ENCODE assay signal across 17 cellular contexts in the genomic region with DNA sequence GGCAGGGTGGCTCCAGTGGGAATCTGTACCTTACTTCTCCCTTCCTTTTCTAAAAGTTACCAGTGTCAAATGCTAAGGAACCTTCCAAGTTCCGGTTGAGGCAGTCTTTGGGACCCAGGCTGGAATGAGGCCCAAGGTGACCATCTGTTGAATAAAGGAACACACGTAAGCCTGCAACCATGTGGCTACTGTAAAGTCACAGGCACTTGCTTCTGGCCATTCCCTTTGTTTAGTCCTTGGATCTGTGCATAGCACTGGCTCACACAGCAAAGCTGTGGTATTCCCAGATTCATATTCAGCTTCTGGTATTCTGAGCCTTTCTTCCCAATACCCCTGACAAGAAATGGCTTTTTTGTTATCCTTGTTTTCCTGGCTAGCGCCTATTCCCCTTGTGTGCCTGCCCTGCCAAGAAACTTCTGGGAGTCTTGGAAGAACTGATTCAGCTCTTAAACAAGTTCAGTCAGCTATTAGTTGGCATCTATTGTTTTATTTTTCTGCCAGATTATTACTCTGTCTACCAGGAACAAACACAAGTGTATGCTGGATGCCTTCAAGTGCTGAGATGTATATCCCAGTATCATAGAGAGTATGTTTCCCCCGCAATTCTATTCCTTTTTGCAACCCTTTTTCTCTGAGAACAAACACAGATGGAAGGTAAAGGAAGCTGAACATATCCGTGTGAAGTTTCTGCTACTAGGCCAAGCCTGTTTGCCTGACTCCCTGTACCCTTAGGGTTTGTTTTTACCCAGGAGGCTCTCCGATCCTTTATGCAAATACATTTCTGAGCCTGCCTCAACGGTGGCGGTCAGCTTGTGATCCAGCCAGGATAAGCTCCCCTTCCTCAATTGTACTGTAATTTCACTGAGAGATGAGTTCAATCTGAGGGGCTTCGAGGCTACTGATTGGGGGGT. TPM values are rescaled to one million over a fixed set of nuclear protein-coding genes. Genes with fewer than 3 reads are reported as not detected.
A peak's percentile ranks its signal among the peaks of the same experiment; 100 is the strongest.
DNase-seq lines count a peak whose midpoint lies in the region; ATAC-seq and TF ChIP-seq lines count a peak whose summit lies in the region.
"Had no signal": no experiment of that assay in that cellular context is flagged by ENCODE, and none has a peak within 500 bp of the region (broad histone marks: within the 10 kb centered on the region; RNA-seq: fewer than 3 reads in every experiment).

No MANE protein-coding gene starts in this region.

- H3K4me3 ChIP-seq in right atrium auricular region (no peak overlapping the region), epithelial cell of esophagus (ENCODE audit: low read length) (no peak overlapping the region)
- H3K4me3 ChIP-seq: thoracic aorta had no signal

- ATAC-seq in Right ventricle myocardium inferior = peak; percentile 55
- ATAC-seq: naive thymus-derived CD8-positive, alpha-beta T cell had no signal

- no peaks in the 10 kb centered on the region for H3K9me3 ChIP-seq in right atrium auricular region
- H3K9me3 ChIP-seq: thoracic aorta had no signal

- no peaks in the 10 kb centered on the region for H3K27me3 Mint-ChIP-seq in osteocyte (ENCODE audit: unreplicated experiment)

- no peaks in the 10 kb centered on the region for H3K9me3 Mint-ChIP-seq in osteocyte (ENCODE audit: unreplicated experiment)
- H3K9me3 Mint-ChIP-seq: naive thymus-derived CD8-positive, alpha-beta T cell had no signal

- no peak overlapping the region for H3K27ac ChIP-seq in right atrium auricular region
- H3K27ac ChIP-seq: thoracic aorta had no signal

- no peaks in the 10 kb centered on the region for H3K36me3 Mint-ChIP-seq in osteocyte (ENCODE audit: unreplicated experiment)

- H3K36me3 ChIP-seq in right atrium auricular region = no peaks in the 10 kb centered on the region
- H3K36me3 ChIP-seq: thoracic aorta had no signal

- TF ChIP-seq CTCF in right atrium auricular region (IDR thresholded peaks at IDR 0.05) = no peak
- TF ChIP-seq CTCF in epithelial cell of esophagus (IDR thresholded peaks at IDR 0.05; ENCODE audit: insufficient read depth, low read depth, low read length, missing control alignments) = no peak
- TF ChIP-seq CTCF in osteocyte (IDR thresholded peaks at IDR 0.05) = no peak

- no peaks in the 10 kb centered on the region for H3K27me3 ChIP-seq in right atrium auricular region

- intact Hi-C loops in Right ventricle myocardium inferior (cut with DNase I) = loop anchor here (10.0 kb wide), 1 partner anchor 56 kb away; the partner anchor contains the start of gene TMEM220

- no peaks in the 10 kb centered on the region for H3K4me1 Mint-ChIP-seq in osteocyte (ENCODE audit: unreplicated experiment)
- H3K4me1 Mint-ChIP-seq: naive thymus-derived CD8-positive, alpha-beta T cell had no signal

- H3K27ac Mint-ChIP-seq in osteocyte (ENCODE audit: unreplicated experiment) = no peak overlapping the region

- no peaks in the 10 kb centered on the region for H3K4me1 ChIP-seq in right atrium auricular region

- H3K4me3 Mint-ChIP-seq in osteocyte (ENCODE audit: unreplicated experiment) = no peak overlapping the region
- H3K4me3 Mint-ChIP-seq: naive thymus-derived CD8-positive, alpha-beta T cell had no signal

- no peak for DNase-seq in Right ventricle myocardium inferior (ENCODE audit: missing footprints)
- DNase-seq in right atrium auricular region (ENCODE audit: low spot score) = no peak
- DNase-seq in epithelial cell of esophagus (ENCODE audit: low read depth) = peak; percentile 11
- DNase-seq in midbrain (lab: John Stamatoyannopoulos, UW) = peak; percentile 41
- DNase-seq in activated gamma-delta T cell (lab: John Stamatoyannopoulos, UW) = no peak
- no peak for DNase-seq in osteocyte (ENCODE audit: extremely low spot score, unreplicated experiment)
- no peak for DNase-seq in SIG-M5 treated with dmso at 0.1 percent for 504 hours (lab: John Stamatoyannopoulos, UW; ENCODE audit: unreplicated experiment)
- no peak for DNase-seq in NCI-H1930 (lab: John Stamatoyannopoulos, UW)
- DNase-seq: activated naive CD4-positive, alpha-beta T cell treated with Interleukin-2 at 50 U/mL for 16 hours; Calu3; cerebellar nuclear complex; GOT3; naive thymus-derived CD8-positive, alpha-beta T cell; NCI-H1092; NCI-H510A had no signal

RNA-seq across cellular contexts. Expression of gene TMEM238L, which starts 13.2 kb away (rescaled TPM):
- total RNA-seq in Right ventricle myocardium inferior (not detected), right atrium auricular region (not detected), osteocyte (not detected in 2 replicates)
- total RNA-seq: A172; Calu3; naive thymus-derived CD8-positive, alpha-beta T cell; thoracic aorta had no signal

RNA-seq across cellular contexts. Expression of gene PIRT, which starts 47.1 kb away (rescaled TPM):
- total RNA-seq in Right ventricle myocardium inferior (not detected), right atrium auricular region (not detected), osteocyte (not detected in 2 replicates)
- total RNA-seq: A172; Calu3; naive thymus-derived CD8-positive, alpha-beta T cell; thoracic aorta had no signal

Comparison
In these comparisons a context has a peak if more than half of its experiments do, and no peak if none do; other contexts are left out.
1. DNase-seq: peak in epithelial cell of esophagus (single experiment) and midbrain (single experiment); none in Right ventricle myocardium inferior (single experiment), right atrium auricular region (single experiment), activated gamma-delta T cell (single experiment), osteocyte (single experiment), SIG-M5 treated with dmso at 0.1 percent for 504 hours (single experiment) and NCI-H1930 (0 of 2).